In genomic region chr3:71585126-71585525, GRCh38 we compare ENCODE assay signal across 8 cellular contexts. TPM values are rescaled to one million over a fixed set of nuclear protein-coding genes. Genes with fewer than 3 reads are reported as not detected.
DNase-seq lines count a peak whose midpoint lies in the region; ATAC-seq lines count a peak whose summit lies in the region.

No MANE protein-coding gene starts in this region.

- peak; percentile 13 for DNase-seq in activated CD4-positive, alpha-beta T cell treated with anti-CD3 and anti-CD28 coated beads for 48 hours
- no peak for DNase-seq in activated CD4-positive, alpha-beta T cell treated with anti-CD3 and anti-CD28 coated beads for 4 hours
- peak; percentile 14 for DNase-seq in activated CD4-positive, alpha-beta memory T cell treated with anti-CD3 and anti-CD28 coated beads for 36 hours
- DNase-seq in substantia nigra (lab: John Stamatoyannopoulos, UW) (peak in 3 of 49 donors; percentile 2 to 17 (median 12)), LoVo (ENCODE audit: low spot score) (no peak), germinal center (ENCODE audit: low spot score) (no peak)

- no peak for ATAC-seq in HG03175 (IDR thresholded peaks at IDR 0.05; ENCODE audit: unreplicated experiment)

- H3K36me3 Mint-ChIP-seq in activated CD4-positive, alpha-beta memory T cell treated with anti-CD3 and anti-CD28 coated beads for 36 hours, result peaks cover 10% of the 10 kb centered on the region

- no peaks in the 10 kb centered on the region for H3K9me3 Mint-ChIP-seq in activated CD4-positive, alpha-beta memory T cell treated with anti-CD3 and anti-CD28 coated beads for 36 hours

- peak overlapping the region; percentile 80 for H3K4me3 ChIP-seq in iPS-18a (ENCODE audit: low read length)

- POLR2A ChIA-PET in activated CD4-positive, alpha-beta memory T cell treated with anti-CD3 and anti-CD28 coated beads for 36 hours (lab: Charles Lee), result interaction anchor here (0.7 to 3.4 kb wide), 5 partner anchors 201 to 538 kb away, joined by 3 to 20 read pairs (median 4); no protein-coding TSS in a partner anchor

- peaks cover 19% of the 10 kb centered on the region for H3K4me1 ChIP-seq in iPS-18a (ENCODE audit: control insufficient read depth, low read depth, low read length)

- no peaks in the 10 kb centered on the region for H3K9me3 ChIP-seq in iPS-18a (ENCODE audit: control insufficient read depth, low read depth, low read length)

- intact Hi-C loops in activated CD4-positive, alpha-beta memory T cell treated with anti-CD3 and anti-CD28 coated beads for 36 hours (cut with micrococcal nuclease), result loop anchor here (1.0 to 10.0 kb wide), 7 partner anchors 190 to 1523 kb away; no protein-coding TSS in a partner anchor

- H3K36me3 ChIP-seq in iPS-18a (ENCODE audit: control insufficient read depth, low read depth, low read length), result no peaks in the 10 kb centered on the region

- no peak overlapping the region for H3K9ac ChIP-seq in iPS-18a (ENCODE audit: low read length)

- peaks cover 1% of the 10 kb centered on the region for H3K27me3 Mint-ChIP-seq in activated CD4-positive, alpha-beta memory T cell treated with anti-CD3 and anti-CD28 coated beads for 36 hours

- H3K4me1 Mint-ChIP-seq in activated CD4-positive, alpha-beta memory T cell treated with anti-CD3 and anti-CD28 coated beads for 36 hours (ENCODE audit: low read depth), result peaks cover 49% of the 10 kb centered on the region

- H3K27me3 ChIP-seq in iPS-18a (ENCODE audit: control insufficient read depth, insufficient read depth, low read length), result peaks cover 37% of the 10 kb centered on the region

- H3K27ac ChIP-seq in iPS-18a (ENCODE audit: low read length) (no peak overlapping the region), substantia nigra (ENCODE audit: low read depth, low read length, poor library complexity, severe bottlenecking) (peak overlapping the region; percentile 96)

- CTCF ChIA-PET in activated CD4-positive, alpha-beta memory T cell treated with anti-CD3 and anti-CD28 coated beads for 36 hours (lab: Charles Lee), result interaction anchor here (0.6 to 2.1 kb wide), 11 partner anchors 81 to 1035 kb away, joined by 3 to 16 read pairs (median 4); no protein-coding TSS in a partner anchor

- H3K4me3 Mint-ChIP-seq in activated CD4-positive, alpha-beta memory T cell treated with anti-CD3 and anti-CD28 coated beads for 36 hours, result peak overlapping the region; percentile 87

- peak overlapping the region; percentile 91 for H3K27ac Mint-ChIP-seq in activated CD4-positive, alpha-beta memory T cell treated with anti-CD3 and anti-CD28 coated beads for 36 hours

RNA-seq across cellular contexts. Expression of gene FOXP1, which starts 1.6 kb away (rescaled TPM):
- 100 to 1,000 TPM in 1 of 2 experiments, 10 to 100 TPM in 1; 94.4 to 102 TPM for total RNA-seq in activated CD4-positive, alpha-beta memory T cell treated with anti-CD3 and anti-CD28 coated beads for 36 hours

Comparison
In these comparisons a context has a peak if more than half of its experiments do, and no peak if none do; other contexts are left out.
1. DNase-seq: peak in activated CD4-positive, alpha-beta T cell treated with anti-CD3 and anti-CD28 coated beads for 48 hours (single experiment) and activated CD4-positive, alpha-beta memory T cell treated with anti-CD3 and anti-CD28 coated beads for 36 hours (single experiment); none in activated CD4-positive, alpha-beta T cell treated with anti-CD3 and anti-CD28 coated beads for 4 hours (0 of 2), LoVo (single experiment) and germinal center (single experiment).